Comparison of ENCODE assay signal across 10 cellular contexts in genomic region chr2:233470007-233470687, GRCh38.
DNase-seq lines count a peak whose midpoint lies in the region; ATAC-seq lines count a peak whose summit lies in the region.
"Had no signal": no experiment of that assay in that cellular context is flagged by ENCODE, and none has a peak within 500 bp of the region (broad histone marks: within the 10 kb centered on the region; RNA-seq: fewer than 3 reads in every experiment).

No MANE protein-coding gene starts in this region.

- DNase-seq in NCI-H69 (lab: John Stamatoyannopoulos, UW), result peak; percentile 8
- peak; percentile 14 for DNase-seq in cerebellar cortex (ENCODE audit: low spot score)
- DNase-seq in left kidney (ENCODE audit: low read depth, low spot score), result peak; percentile 65
- DNase-seq in smooth muscle cell of the brain vasculature (ENCODE audit: low read depth, low spot score), result peak; percentile 17
- DNase-seq in stimulated activated naive CD4-positive, alpha-beta T cell (lab: John Stamatoyannopoulos, UW), result no peak
- no peak for DNase-seq in NCI-H510A treated with DMSO at 0.1 percent for 48 hours (lab: John Stamatoyannopoulos, UW)
- DNase-seq in cerebellar nuclear complex (lab: John Stamatoyannopoulos, UW), result no peak
- DNase-seq: activated CD8-positive, alpha-beta memory T cell treated with anti-CD3 and anti-CD28 coated beads, Interleukin-2, amount 10 ng/mL, durations not matched to agents 7 days and 5 days; SHP77 had no signal

- ATAC-seq in HG02938 (IDR thresholded peaks at IDR 0.05; ENCODE audit: unreplicated experiment), result no peak
- ATAC-seq: activated CD8-positive, alpha-beta memory T cell treated with anti-CD3 and anti-CD28 coated beads, Interleukin-2, amount 10 ng/mL, durations not matched to agents 7 days and 5 days had no signal

Comparison
In these comparisons a context has a peak if more than half of its experiments do, and no peak if none do; other contexts are left out.
1. DNase-seq: peak in NCI-H69 (single experiment), cerebellar cortex (single experiment), left kidney (single experiment) and smooth muscle cell of the brain vasculature (single experiment); none in stimulated activated naive CD4-positive, alpha-beta T cell (0 of 6), NCI-H510A treated with DMSO at 0.1 percent for 48 hours (single experiment) and cerebellar nuclear complex (0 of 2).